ENCODE assay signal across 8 cellular contexts in the genomic region with DNA sequence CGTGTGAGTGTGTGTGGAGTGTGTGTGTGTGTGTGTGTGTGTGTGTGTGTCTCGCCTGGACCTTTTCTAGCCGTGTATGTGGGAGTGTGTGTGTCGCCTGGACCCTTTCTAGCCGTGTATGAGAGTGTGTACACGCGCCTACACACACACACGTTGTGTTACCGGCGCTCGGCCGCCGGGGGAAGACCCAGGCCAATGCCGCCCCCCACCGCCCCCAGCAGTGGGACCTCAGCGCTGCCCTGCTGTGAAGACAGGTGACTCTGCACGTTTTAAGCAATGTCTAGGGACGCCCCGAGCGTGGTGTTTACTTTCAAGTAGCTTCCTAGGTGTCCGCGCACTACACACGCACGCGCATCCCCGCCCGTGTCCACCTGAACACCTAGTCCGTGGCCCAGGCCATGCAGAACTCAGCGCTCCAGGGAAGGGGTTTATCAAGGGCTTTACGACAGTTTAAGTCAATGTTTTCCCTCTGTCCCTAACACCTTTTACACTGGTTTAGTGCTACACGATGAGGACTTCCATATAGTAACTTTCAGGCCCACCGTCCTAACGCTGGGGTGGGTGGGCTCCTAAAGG. TPM values are rescaled to one million over a fixed set of nuclear protein-coding genes. Genes with fewer than 3 reads are reported as not detected.
DNase-seq lines count a peak whose midpoint lies in the region; ATAC-seq and TF ChIP-seq lines count a peak whose summit lies in the region.

No MANE protein-coding gene starts in this region.

- CTCF ChIA-PET in GM10248 (lab: Yijun Ruan, JAX) = interaction anchor here (2.9 to 3.7 kb wide), 2 partner anchors 169 to 186 kb away, joined by 11 to 30 read pairs; no protein-coding TSS in a partner anchor

- TF ChIP-seq CTCF in GM10248 (IDR thresholded peaks at IDR 0.05; ENCODE audit: control extremely low read depth, extremely low read depth, low read depth, missing control alignments) (peak; percentile 28), foreskin fibroblast (IDR thresholded peaks at IDR 0.05; ENCODE audit: low read depth, low read length) (no peak), ovary (IDR thresholded peaks at IDR 0.05) (no peak)

- peak overlapping the region; percentile 79 to 86 for H3K27ac ChIP-seq in ovary

- no peak for TF ChIP-seq POLR2A in ovary (IDR thresholded peaks at IDR 0.05)

- peak overlapping the region; percentile 51 to 57 for H3K4me3 ChIP-seq in foreskin fibroblast (ENCODE audit: low read depth in 1 of 2, low read length in 2 of 2)
- peak overlapping the region; percentile 73 for H3K4me3 ChIP-seq in ovary

- H3K9me3 ChIP-seq in ovary = no peaks in the 10 kb centered on the region

- WGBS in ovary, 3 donors = 30 to 33% (median 32%) methylated on average over 32 to 33 of the region's 33 CpGs

- intact Hi-C loops in ovary (cut with DNase I) = loop anchor here in 3 of 4 donors (5.0 kb wide), 2 partner anchors 293 to 303 kb away; no protein-coding TSS in a partner anchor

- POLR2A ChIA-PET in GM10248 (lab: Yijun Ruan, JAX) = interaction anchor here (0.6 kb wide), 1 partner anchor 189 kb away, joined by 3 read pairs; no protein-coding TSS in a partner anchor

- H3K36me3 ChIP-seq in ovary = no peaks in the 10 kb centered on the region

- TF ChIP-seq EP300 in ovary (IDR thresholded peaks at IDR 0.05) = no peak

- DNase-seq in GM10248 (ENCODE audit: extremely low spot score) (peak; percentile 58), NCI-H748 treated with DMSO at 0.1 percent for 48 hours (lab: John Stamatoyannopoulos, UW) (peak; percentile 17), foreskin fibroblast (no peak), ovary (peak; percentile 57 to 76 (median 67)), HuH-7 (ENCODE audit: low spot score) (no peak), middle frontal gyrus (ENCODE audit: extremely low spot score, low spot score) (no peak)
- peak; percentile 33 for DNase-seq in activated T-helper 9 cell treated with anti-CD3 and anti-CD28 coated beads, Interleukin-2, amount 50 U/mL, for 16 hours (ENCODE audit: low read depth)

- H3K4me1 ChIP-seq in ovary (ENCODE audit: insufficient read depth) = peaks cover 3% of the 10 kb centered on the region

- H3K27me3 ChIP-seq in ovary = no peaks in the 10 kb centered on the region

- peak; percentile 1 for ATAC-seq in HG02763 (IDR thresholded peaks at IDR 0.05; ENCODE audit: unreplicated experiment)

RNA-seq across cellular contexts. Expression of gene BCL2, which starts 1.2 kb away (rescaled TPM):
- 10 to 100 TPM; 32.6 to 43.9 (median 36.8) TPM for total RNA-seq in ovary
- 10 to 100 TPM; 13.7 to 24.0 TPM for polyA plus RNA-seq in ovary

RNA-seq across cellular contexts. Expression of gene KDSR, which starts 46.2 kb away (rescaled TPM):
- 10 to 100 TPM; 25.8 to 70.1 (median 62.6) TPM for total RNA-seq in ovary
- 10 to 100 TPM; 27.8 to 52.3 TPM for polyA plus RNA-seq in ovary

Comparison
In these comparisons a context has a peak if more than half of its experiments do, and no peak if none do; other contexts are left out.
1. DNase-seq: peak in GM10248 (single experiment), NCI-H748 treated with DMSO at 0.1 percent for 48 hours (single experiment), activated T-helper 9 cell treated with anti-CD3 and anti-CD28 coated beads, Interleukin-2, amount 50 U/mL, for 16 hours (single experiment) and ovary (5 of 5); none in foreskin fibroblast (0 of 2), HuH-7 (single experiment) and middle frontal gyrus (single experiment).